ENCODE assay signal across 1 cellular context in genomic region chr17:72399023-72399607, GRCh38.
TF ChIP-seq lines count a peak whose summit lies in the region.

No MANE protein-coding gene starts in this region.

TF ChIP-seq in HepG2, 621 proteins besides CTCF, POLR2A, EP300 and RAD21 (continued from another document):
- no peak for TF ChIP-seq HES4 (CRISPR knock-in tag; IDR thresholded peaks at IDR 0.05; ENCODE audit: borderline replicate concordance)
- TF ChIP-seq NAIF1 (CRISPR knock-in tag; IDR thresholded peaks at IDR 0.05; ENCODE audit: borderline replicate concordance) = no peak
- TF ChIP-seq TFDP2 (CRISPR knock-in tag; IDR thresholded peaks at IDR 0.05) = peak; percentile 49; the same call in 1 of the 2 replicates
- 0 out of 2 replicates have a peak, but pooled peaks have one; percentile 2 for TF ChIP-seq IRF9 (CRISPR knock-in tag; IDR thresholded peaks at IDR 0.05; ENCODE audit: borderline replicate concordance)
- TF ChIP-seq ZNF274 (CRISPR knock-in tag; IDR thresholded peaks at IDR 0.05) = peak; percentile 14
- TF ChIP-seq ZNF513 (CRISPR knock-in tag; conservative IDR thresholded peaks at IDR 0.05) = no peak
- TF ChIP-seq BORCS8-MEF2B (CRISPR knock-in tag; IDR thresholded peaks at IDR 0.05) = 0 out of 2 replicates have a peak, but pooled peaks have one; percentile 3
- TF ChIP-seq CCAR2 (optimal IDR thresholded peaks at IDR 0.05; ENCODE audit: low read depth, low read length) = no peak
- TF ChIP-seq ZNF891 (CRISPR knock-in tag; IDR thresholded peaks at IDR 0.05) = peak; percentile 75; the same call in 1 of the 2 replicates
- no peak for TF ChIP-seq THAP9 (CRISPR knock-in tag; IDR thresholded peaks at IDR 0.05; ENCODE audit: borderline replicate concordance)
- TF ChIP-seq ZNF557 (CRISPR knock-in tag; IDR thresholded peaks at IDR 0.05) = 0 out of 2 replicates have a peak, but pooled peaks have one; percentile 5
- peak; percentile 20 for TF ChIP-seq U2AF1 (optimal IDR thresholded peaks at IDR 0.05; ENCODE audit: low read depth, low read length)
- TF ChIP-seq ZNF564 (CRISPR knock-in tag; IDR thresholded peaks at IDR 0.05) = peak; percentile 71; the same call in 1 of the 2 replicates
- 0 out of 2 replicates have a peak, but pooled peaks have one; percentile 5 for TF ChIP-seq ZNF749 (CRISPR knock-in tag; IDR thresholded peaks at IDR 0.05; ENCODE audit: borderline replicate concordance)
- peak; percentile 90 for TF ChIP-seq HNRNPL (IDR thresholded peaks at IDR 0.05; ENCODE audit: low read depth, low read length)
- TF ChIP-seq ZNF333 (CRISPR knock-in tag; IDR thresholded peaks at IDR 0.05; ENCODE audit: borderline replicate concordance) = 0 out of 2 replicates have a peak, but pooled peaks have one; percentile 12
- TF ChIP-seq UBTF (CRISPR knock-in tag; IDR thresholded peaks at IDR 0.05) = no peak
- TF ChIP-seq MTERF4 (CRISPR knock-in tag; IDR thresholded peaks at IDR 0.05) = peak; percentile 55; the same call in 1 of the 2 replicates
- TF ChIP-seq TFDP1 (CRISPR knock-in tag; IDR thresholded peaks at IDR 0.05; ENCODE audit: borderline replicate concordance) = 0 out of 2 replicates have a peak, but pooled peaks have one; percentile 18
- no peak for TF ChIP-seq NCOA5 (CRISPR knock-in tag; IDR thresholded peaks at IDR 0.05)
- TF ChIP-seq RBFOX2 (IDR thresholded peaks at IDR 0.05; ENCODE audit: low read depth, low read length) = peak; percentile 67
- peak; percentile 28; the same call in 1 of the 2 replicates for TF ChIP-seq NRL (CRISPR knock-in tag; IDR thresholded peaks at IDR 0.05; ENCODE audit: borderline replicate concordance)
- TF ChIP-seq ZNF24 (IDR thresholded peaks at IDR 0.05) = peak; percentile 42; the same call in 1 of the 2 replicates
- TF ChIP-seq PAX8 (CRISPR knock-in tag; IDR thresholded peaks at IDR 0.05; ENCODE audit: borderline replicate concordance) = no peak
- 0 out of 2 replicates have a peak, but pooled peaks have one; percentile 9 for TF ChIP-seq SIN3B (IDR thresholded peaks at IDR 0.05; ENCODE audit: low read length)
